ENCODE assay signal across 8 cellular contexts in genomic region chr3:3126477-3127431, GRCh38. TPM values are rescaled to one million over a fixed set of nuclear protein-coding genes. Genes with fewer than 3 reads are reported as not detected.
DNase-seq lines count a peak whose midpoint lies in the region; ATAC-seq and TF ChIP-seq lines count a peak whose summit lies in the region.

TSS of gene TRNT1 (plus strand) at chr3:3126940. CDS start at chr3:3129041, 2,101 bp downstream.

- TF ChIP-seq CTCF in PC-9 (conservative IDR thresholded peaks at IDR 0.05): no peak
- no peak for TF ChIP-seq CTCF in epithelial cell of proximal tubule (conservative IDR thresholded peaks at IDR 0.05; ENCODE audit: low read depth, low read length)

- H3K27me3 ChIP-seq in PC-9 (ENCODE audit: insufficient read depth, low read depth): no peaks in the 10 kb centered on the region

- H3K36me3 ChIP-seq in PC-9 (ENCODE audit: low read depth): no peaks in the 10 kb centered on the region

- no peaks in the 10 kb centered on the region; the same call in 1 of the 2 replicates for H3K4me1 ChIP-seq in PC-9 (replicated peaks; ENCODE audit: insufficient read depth)

- H2AFZ ChIP-seq in PC-9: peak within 1 kb of the TSS; percentile 96

- H3K79me2 ChIP-seq in PC-9 (ENCODE audit: low read depth): peaks cover 10% of the 10 kb centered on the region

- H4K20me1 ChIP-seq in PC-9 (ENCODE audit: insufficient read depth): no peaks in the 10 kb centered on the region

- TF ChIP-seq EP300 in Ishikawa (IDR thresholded peaks at IDR 0.05; ENCODE audit: borderline replicate concordance): no peak

- peak within 1 kb of the TSS; percentile 83 for H3K4me2 ChIP-seq in PC-9

- no peaks in the 10 kb centered on the region for H3K9me3 ChIP-seq in PC-9 (ENCODE audit: insufficient read depth, low read depth)

- DNase-seq in DMS153 treated with DMSO at 0.1 percent for 48 hours (lab: John Stamatoyannopoulos, UW; ENCODE audit: unreplicated experiment) (peak; percentile 26), PC-9 (peak; percentile 68 to 93), epithelial cell of proximal tubule (ENCODE audit: low read depth) (peak; percentile 26), mucosa of gallbladder (ENCODE audit: low spot score) (peak; percentile 97)
- DNase-seq in activated T-cell treated with anti-CD3 and anti-CD28 coated beads, Interleukin-2, amount 50 U/mL, for 1 hour: peak; percentile 95
- peak; percentile 96 for DNase-seq in stimulated activated CD8-positive, alpha-beta memory T cell treated with anti-CD3 and anti-CD28 coated beads, Interleukin-4, amount 100 ng/mL, for 24 hours (ENCODE audit: low read depth)

- peak; percentile 91 for ATAC-seq in GM21619 (IDR thresholded peaks at IDR 0.05; ENCODE audit: unreplicated experiment)

- no peaks in the 10 kb centered on the region for H3K9me2 ChIP-seq in PC-9 (ENCODE audit: insufficient read depth)

- peak within 1 kb of the TSS; percentile 75 for H3K4me3 ChIP-seq in PC-9
- peak within 1 kb of the TSS; percentile 94 for H3K4me3 ChIP-seq in epithelial cell of proximal tubule (ENCODE audit: low read depth, low read length)

- no peak for TF ChIP-seq RAD21 in Ishikawa (IDR thresholded peaks at IDR 0.05; ENCODE audit: low read depth)

- POLR2A ChIA-PET in PC-9 (lab: Charles Lee; ENCODE audit: unreplicated experiment): no interaction called here

- intact Hi-C loops in PC-9 (cut with micrococcal nuclease; ENCODE audit: unreplicated experiment): no loop called here

- H3K27ac ChIP-seq in PC-9: peak within 1 kb of the TSS; percentile 57

- CTCF ChIA-PET in PC-9 (lab: Charles Lee): interaction anchor here (0.7 kb wide), 1 partner anchor 184 kb away, joined by 3 read pairs; no protein-coding TSS in a partner anchor

- H3F3A ChIP-seq in PC-9 (ENCODE audit: insufficient read depth, low read depth): no peaks in the 10 kb centered on the region

- no TSS peak for BruUV-seq in PC-9 (replicated peaks; lab: Mats Ljungman, UMichigan)

TF ChIP-seq in Ishikawa, 13 proteins besides CTCF, POLR2A, EP300 and RAD21:
- TF ChIP-seq MAX (IDR thresholded peaks at IDR 0.05) (peak; percentile 74), TAF1 (IDR thresholded peaks at IDR 0.05; ENCODE audit: low read depth) (peak; percentile 65; the same call in 1 of the 2 replicates), CREB1 (IDR thresholded peaks at IDR 0.05; ENCODE audit: low read depth) (no peak), USF1 (IDR thresholded peaks at IDR 0.05) (peak; percentile 61; the same call in 1 of the 2 replicates)

RNA-seq across cellular contexts. Expression of gene TRNT1, which starts in this region (rescaled TPM):
- 21.2 and 22.5 TPM in 2 replicates for total RNA-seq in PC-9 (2021)
- 16.9 and 21.2 TPM in 2 replicates for total RNA-seq in epithelial cell of proximal tubule
- total RNA-seq in mucosa of gallbladder: 22.0 TPM

Comparison
In these comparisons a context has a peak if more than half of its experiments do, and no peak if none do; other contexts are left out.
1. Peak in every context shown above with its lines: DNase-seq, ATAC-seq, H3K4me3 ChIP-seq and H3K27ac ChIP-seq.
2. DNase-seq: peak in every context shown above with its lines; median percentile 97 in mucosa of gallbladder; 96 in stimulated activated CD8-positive, alpha-beta memory T cell treated with anti-CD3 and anti-CD28 coated beads, Interleukin-4, amount 100 ng/mL, for 24 hours; 95 in activated T-cell treated with anti-CD3 and anti-CD28 coated beads, Interleukin-2, amount 50 U/mL, for 1 hour; 80 in PC-9; 26 in DMS153 treated with DMSO at 0.1 percent for 48 hours; 26 in epithelial cell of proximal tubule.